12 cellular contexts compared by ENCODE assay signal in genomic region chr7:93148727-93149126, GRCh38. TPM values are rescaled to one million over a fixed set of nuclear protein-coding genes. Genes with fewer than 3 reads are reported as not detected.
DNase-seq lines count a peak whose midpoint lies in the region; ATAC-seq and TF ChIP-seq lines count a peak whose summit lies in the region.
"Had no signal": no experiment of that assay in that cellular context is flagged by ENCODE, and none has a peak within 500 bp of the region (broad histone marks: within the 10 kb centered on the region; RNA-seq: fewer than 3 reads in every experiment).

No MANE protein-coding gene starts in this region.

- BruUV-seq in Calu3 (replicated peaks; lab: Mats Ljungman, UMichigan), result no TSS peak

- H3K27me3 Mint-ChIP-seq in Calu3 (ENCODE audit: unreplicated experiment) (no peaks in the 10 kb centered on the region), chondrocyte (ENCODE audit: low read depth) (no peaks in the 10 kb centered on the region)

- TF ChIP-seq CTCF in Calu3 (IDR thresholded peaks at IDR 0.05; ENCODE audit: unreplicated experiment) (no peak), chondrocyte (IDR thresholded peaks at IDR 0.05) (no peak), mucosa of descending colon (IDR thresholded peaks at IDR 0.05) (no peak)

- H3K36me3 Mint-ChIP-seq in Calu3 (ENCODE audit: insufficient read depth, unreplicated experiment) (no peaks in the 10 kb centered on the region), chondrocyte (ENCODE audit: low read depth) (peaks cover 8% of the 10 kb centered on the region)

- intact Hi-C loops in Calu3 (cut with micrococcal nuclease; ENCODE audit: unreplicated experiment) (no loop called here), mucosa of descending colon (cut with DNase I, micrococcal nuclease) (no loop called here)

- H3K27ac Mint-ChIP-seq in Calu3 (ENCODE audit: unreplicated experiment), result peak overlapping the region; percentile 70
- H3K27ac Mint-ChIP-seq in chondrocyte (ENCODE audit: unreplicated experiment), result peak overlapping the region; percentile 79

- no peaks in the 10 kb centered on the region for H3K27me3 ChIP-seq in rectal smooth muscle tissue (ENCODE audit: control insufficient read depth, insufficient read depth, low read length)

- H3K36me3 ChIP-seq in rectal smooth muscle tissue (ENCODE audit: control insufficient read depth, insufficient read depth, low read length) (peaks cover 3% of the 10 kb centered on the region), mucosa of descending colon (ENCODE audit: low read depth) (no peaks in the 10 kb centered on the region)
- H3K36me3 ChIP-seq: HAP-1 had no signal

- DNase-seq in Calu3 (no peak), NCI-H82 treated with DMSO at 0.1 percent for 48 hours (lab: John Stamatoyannopoulos, UW; ENCODE audit: unreplicated experiment) (peak; percentile 37), chondrocyte (ENCODE audit: low spot score) (no peak), pons (ENCODE audit: low spot score) (no peak), iPS-NIHi11 (ENCODE audit: low spot score) (no peak), mucosa of descending colon (no peak)
- DNase-seq: amniotic stem cell, T1000 had no signal

- CTCF ChIA-PET in Calu3 (lab: Charles Lee), result no interaction called here

- H3K4me3 ChIP-seq in rectal smooth muscle tissue (ENCODE audit: low read length) (peak overlapping the region; percentile 75), mucosa of descending colon (no peak overlapping the region)
- H3K4me3 ChIP-seq: HAP-1, lung had no signal

- H3K4me1 Mint-ChIP-seq in Calu3 (ENCODE audit: low read depth, unreplicated experiment) (peaks cover 48% of the 10 kb centered on the region), chondrocyte (ENCODE audit: low read depth) (peaks cover 33% of the 10 kb centered on the region)

- no peaks in the 10 kb centered on the region for H3K9me3 ChIP-seq in mucosa of descending colon
- H3K9me3 ChIP-seq: HAP-1 had no signal

- H3K27ac ChIP-seq in rectal smooth muscle tissue (ENCODE audit: low read depth, low read length), result no peak overlapping the region

- peaks cover 4% of the 10 kb centered on the region for H3K4me1 ChIP-seq in rectal smooth muscle tissue (ENCODE audit: control insufficient read depth, insufficient read depth, low read length)
- H3K4me1 ChIP-seq in mucosa of descending colon (ENCODE audit: low read depth), result peaks cover 3% of the 10 kb centered on the region
- H3K4me1 ChIP-seq: HAP-1 had no signal

- H3K4me3 Mint-ChIP-seq in Calu3 (ENCODE audit: low read depth, unreplicated experiment) (no peak overlapping the region), chondrocyte (ENCODE audit: unreplicated experiment) (no peak overlapping the region)

- no peak for ATAC-seq in HG03095 (IDR thresholded peaks at IDR 0.05; ENCODE audit: unreplicated experiment)
- no peak for ATAC-seq in mucosa of descending colon

- H3K9me3 Mint-ChIP-seq in Calu3 (ENCODE audit: low read depth, unreplicated experiment) (peaks cover 3% of the 10 kb centered on the region), chondrocyte (ENCODE audit: low read depth) (no peaks in the 10 kb centered on the region)

- no peak overlapping the region for H3K9ac ChIP-seq in rectal smooth muscle tissue (ENCODE audit: low read length)

RNA-seq across cellular contexts. Expression of gene SAMD9L, which starts 0.5 kb away (rescaled TPM):
- total RNA-seq in Calu3 (2022) (25.9 and 60.8 TPM in 2 replicates), chondrocyte (6.8 to 22.5 TPM (median 6.9 TPM) in 3 replicates), mucosa of descending colon (10 to 100 TPM; 16.9 to 27.6 (median 22.8) TPM)

RNA-seq across cellular contexts. Expression of gene SAMD9, which starts 30.9 kb away (rescaled TPM):
- total RNA-seq in Calu3 (2022) (74.8 and 167 TPM in 2 replicates), chondrocyte (4.2 to 13.8 TPM (median 5.0 TPM) in 3 replicates), mucosa of descending colon (10 to 100 TPM; 22.6 to 41.8 (median 33.1) TPM)
